In the genomic region with DNA sequence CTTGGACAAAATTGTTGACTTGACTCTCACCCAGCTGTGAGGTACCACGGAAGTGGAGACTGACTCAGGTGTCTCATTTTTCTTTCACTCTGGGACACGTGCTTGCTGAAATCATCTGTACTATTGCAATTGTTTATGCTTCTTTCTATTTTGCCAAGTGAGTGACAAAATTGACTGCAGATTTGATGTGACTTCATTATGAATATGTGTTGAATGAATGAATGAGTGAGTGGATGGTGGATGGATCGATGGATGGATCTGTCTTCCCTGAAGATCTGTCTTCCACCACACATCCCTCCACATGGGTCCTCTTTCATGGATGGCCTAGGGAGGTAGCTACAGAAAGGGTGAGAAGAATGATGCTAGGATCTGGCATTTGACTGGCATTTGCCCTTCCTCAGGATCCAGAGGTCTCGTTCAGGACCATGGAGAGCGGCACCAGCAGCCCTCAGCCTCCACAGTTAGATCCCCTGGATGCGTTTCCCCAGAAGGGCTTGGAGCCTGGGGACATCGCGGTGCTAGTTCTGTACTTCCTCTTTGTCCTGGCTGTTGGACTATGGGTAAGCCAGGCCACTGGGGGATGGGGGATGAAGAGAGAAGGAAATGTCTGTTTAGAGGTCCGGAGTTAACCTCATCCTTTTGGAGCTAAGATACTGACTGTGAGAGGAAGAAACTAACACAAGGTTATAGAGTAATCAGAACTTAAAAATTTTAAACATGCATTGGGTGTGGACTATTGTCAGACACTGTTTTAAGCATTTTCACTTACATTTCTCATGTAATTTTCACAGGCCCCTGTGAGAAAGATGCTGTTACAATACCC, we compare ENCODE assay signal across 1 cellular context.
TF ChIP-seq lines count a peak whose summit lies in the region.

No MANE protein-coding gene starts in this region.

TF ChIP-seq in HepG2, 621 proteins besides CTCF, POLR2A, EP300 and RAD21 (continued from another document and continues in another):
- TF ChIP-seq, protein P1, sequence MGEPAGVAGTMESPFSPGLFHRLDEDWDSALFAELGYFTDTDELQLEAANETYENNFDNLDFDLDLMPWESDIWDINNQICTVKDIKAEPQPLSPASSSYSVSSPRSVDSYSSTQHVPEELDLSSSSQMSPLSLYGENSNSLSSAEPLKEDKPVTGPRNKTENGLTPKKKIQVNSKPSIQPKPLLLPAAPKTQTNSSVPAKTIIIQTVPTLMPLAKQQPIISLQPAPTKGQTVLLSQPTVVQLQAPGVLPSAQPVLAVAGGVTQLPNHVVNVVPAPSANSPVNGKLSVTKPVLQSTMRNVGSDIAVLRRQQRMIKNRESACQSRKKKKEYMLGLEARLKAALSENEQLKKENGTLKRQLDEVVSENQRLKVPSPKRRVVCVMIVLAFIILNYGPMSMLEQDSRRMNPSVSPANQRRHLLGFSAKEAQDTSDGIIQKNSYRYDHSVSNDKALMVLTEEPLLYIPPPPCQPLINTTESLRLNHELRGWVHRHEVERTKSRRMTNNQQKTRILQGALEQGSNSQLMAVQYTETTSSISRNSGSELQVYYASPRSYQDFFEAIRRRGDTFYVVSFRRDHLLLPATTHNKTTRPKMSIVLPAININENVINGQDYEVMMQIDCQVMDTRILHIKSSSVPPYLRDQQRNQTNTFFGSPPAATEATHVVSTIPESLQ (CRISPR knock-in tag; conservative IDR thresholded peaks at IDR 0.05), result peak; percentile 99
- TF ChIP-seq, protein P2, sequence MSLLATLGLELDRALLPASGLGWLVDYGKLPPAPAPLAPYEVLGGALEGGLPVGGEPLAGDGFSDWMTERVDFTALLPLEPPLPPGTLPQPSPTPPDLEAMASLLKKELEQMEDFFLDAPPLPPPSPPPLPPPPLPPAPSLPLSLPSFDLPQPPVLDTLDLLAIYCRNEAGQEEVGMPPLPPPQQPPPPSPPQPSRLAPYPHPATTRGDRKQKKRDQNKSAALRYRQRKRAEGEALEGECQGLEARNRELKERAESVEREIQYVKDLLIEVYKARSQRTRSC (CRISPR knock-in tag; IDR thresholded peaks at IDR 0.05; ENCODE audit: low read depth), result peak; percentile 96
- TF ChIP-seq HNRNPK (IDR thresholded peaks at IDR 0.05; ENCODE audit: low read depth, low read length, poor library complexity, severe bottlenecking) (no peak), SIN3B (IDR thresholded peaks at IDR 0.05; ENCODE audit: low read length) (no peak), KDM6A (CRISPR knock-in tag; IDR thresholded peaks at IDR 0.05; ENCODE audit: low read depth) (peak; percentile 52; the same call in 1 of the 2 replicates), PHF20 (CRISPR knock-in tag; IDR thresholded peaks at IDR 0.05) (peak; percentile 67; the same call in 1 of the 2 replicates), ZNF572 (CRISPR knock-in tag; IDR thresholded peaks at IDR 0.05) (no peak), ZNF75D (CRISPR knock-in tag; IDR thresholded peaks at IDR 0.05; ENCODE audit: borderline replicate concordance) (no peak), ZNF446 (CRISPR knock-in tag; IDR thresholded peaks at IDR 0.05) (0 out of 2 replicates have a peak, but pooled peaks have one; percentile 58), ZNF556 (CRISPR knock-in tag; IDR thresholded peaks at IDR 0.05; ENCODE audit: borderline replicate concordance) (0 out of 2 replicates have a peak, but pooled peaks have one; percentile 75), REPIN1 (CRISPR knock-in tag; IDR thresholded peaks at IDR 0.05; ENCODE audit: borderline replicate concordance, low read depth) (peak; percentile 54; the same call in 1 of the 2 replicates), MTF2 (CRISPR knock-in tag; IDR thresholded peaks at IDR 0.05; ENCODE audit: borderline replicate concordance) (no peak), ZNF335 (CRISPR knock-in tag; IDR thresholded peaks at IDR 0.05) (peak; percentile 95), RFX1 (IDR thresholded peaks at IDR 0.05) (no peak), ZKSCAN8 (CRISPR knock-in tag; IDR thresholded peaks at IDR 0.05; ENCODE audit: borderline replicate concordance) (peak; percentile 33; the same call in 1 of the 2 replicates), ZNF552 (CRISPR knock-in tag; IDR thresholded peaks at IDR 0.05; ENCODE audit: borderline replicate concordance) (peak; percentile 66; the same call in 1 of the 2 replicates), BRD4 (CRISPR knock-in tag; IDR thresholded peaks at IDR 0.05) (no peak), DNMT3B (CRISPR knock-in tag; conservative IDR thresholded peaks at IDR 0.05) (peak; percentile 99), ZNF615 (CRISPR knock-in tag; IDR thresholded peaks at IDR 0.05; ENCODE audit: borderline replicate concordance) (no peak; the same call in 1 of the 2 replicates), STAT5B (CRISPR knock-in tag; IDR thresholded peaks at IDR 0.05) (peak; percentile 96), SMC3 (IDR thresholded peaks at IDR 0.05; ENCODE audit: low read length) (peak; percentile 4; the same call in 1 of the 2 replicates), ZNF614 (CRISPR knock-in tag; IDR thresholded peaks at IDR 0.05; ENCODE audit: borderline replicate concordance) (peak; percentile 82; the same call in 1 of the 2 replicates), ZNF670 (CRISPR knock-in tag; IDR thresholded peaks at IDR 0.05; ENCODE audit: borderline replicate concordance) (peak; percentile 71; the same call in 1 of the 2 replicates), ZNF138 (CRISPR knock-in tag; IDR thresholded peaks at IDR 0.05; ENCODE audit: low read depth) (peak; percentile 97), ARID2 (CRISPR knock-in tag; IDR thresholded peaks at IDR 0.05; ENCODE audit: borderline replicate concordance) (peak; percentile 80; the same call in 1 of the 2 replicates), TBX2 (CRISPR knock-in tag; IDR thresholded peaks at IDR 0.05; ENCODE audit: borderline replicate concordance) (peak; percentile 66; the same call in 1 of the 2 replicates), KDM4B (CRISPR knock-in tag; IDR thresholded peaks at IDR 0.05) (peak; percentile 99), ZNF367 (CRISPR knock-in tag; IDR thresholded peaks at IDR 0.05; ENCODE audit: borderline replicate concordance) (peak; percentile 68; the same call in 1 of the 2 replicates), KDM2A (CRISPR knock-in tag; IDR thresholded peaks at IDR 0.05; ENCODE audit: borderline replicate concordance, low read depth) (peak; percentile 86), BORCS8-MEF2B (CRISPR knock-in tag; IDR thresholded peaks at IDR 0.05) (peak; percentile 99), IKZF4 (CRISPR knock-in tag; IDR thresholded peaks at IDR 0.05; ENCODE audit: borderline replicate concordance, low read depth, not compliant biosample characterization) (peak; percentile 95), ZSCAN25 (CRISPR knock-in tag; IDR thresholded peaks at IDR 0.05) (peak; percentile 81; the same call in 1 of the 2 replicates), ZSCAN31 (CRISPR knock-in tag; IDR thresholded peaks at IDR 0.05; ENCODE audit: low read depth) (peak; percentile 77; the same call in 1 of the 2 replicates), ZNF331 (CRISPR knock-in tag; IDR thresholded peaks at IDR 0.05) (peak; percentile 96), ISX (CRISPR knock-in tag; conservative IDR thresholded peaks at IDR 0.05) (peak; percentile 91; the same call in 1 of the 2 replicates), GTF3A (CRISPR knock-in tag; conservative IDR thresholded peaks at IDR 0.05) (no peak)
- TF ChIP-seq, protein P3, sequence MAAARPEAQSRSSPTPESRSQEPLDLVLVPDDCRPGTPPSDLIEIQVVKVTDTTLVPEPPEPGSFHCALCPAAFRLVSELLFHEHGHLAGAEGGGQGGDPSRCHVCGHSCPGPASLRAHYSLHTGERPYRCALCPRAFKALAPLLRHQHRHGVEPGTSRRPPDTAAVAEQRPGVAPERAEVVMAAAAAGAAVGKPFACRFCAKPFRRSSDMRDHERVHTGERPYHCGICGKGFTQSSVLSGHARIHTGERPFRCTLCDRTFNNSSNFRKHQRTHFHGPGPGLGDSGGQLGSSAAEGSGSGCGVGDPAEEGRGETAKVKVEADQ (CRISPR knock-in tag; IDR thresholded peaks at IDR 0.05; ENCODE audit: borderline replicate concordance), result peak; percentile 78; the same call in 1 of the 2 replicates
- TF ChIP-seq, protein P4, sequence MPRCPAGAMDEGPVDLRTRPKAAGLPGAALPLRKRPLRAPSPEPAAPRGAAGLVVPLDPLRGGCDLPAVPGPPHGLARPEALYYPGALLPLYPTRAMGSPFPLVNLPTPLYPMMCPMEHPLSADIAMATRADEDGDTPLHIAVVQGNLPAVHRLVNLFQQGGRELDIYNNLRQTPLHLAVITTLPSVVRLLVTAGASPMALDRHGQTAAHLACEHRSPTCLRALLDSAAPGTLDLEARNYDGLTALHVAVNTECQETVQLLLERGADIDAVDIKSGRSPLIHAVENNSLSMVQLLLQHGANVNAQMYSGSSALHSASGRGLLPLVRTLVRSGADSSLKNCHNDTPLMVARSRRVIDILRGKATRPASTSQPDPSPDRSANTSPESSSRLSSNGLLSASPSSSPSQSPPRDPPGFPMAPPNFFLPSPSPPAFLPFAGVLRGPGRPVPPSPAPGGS (CRISPR knock-in tag; IDR thresholded peaks at IDR 0.05), result peak; percentile 51; the same call in 1 of the 2 replicates
- TF ChIP-seq, protein P5, sequence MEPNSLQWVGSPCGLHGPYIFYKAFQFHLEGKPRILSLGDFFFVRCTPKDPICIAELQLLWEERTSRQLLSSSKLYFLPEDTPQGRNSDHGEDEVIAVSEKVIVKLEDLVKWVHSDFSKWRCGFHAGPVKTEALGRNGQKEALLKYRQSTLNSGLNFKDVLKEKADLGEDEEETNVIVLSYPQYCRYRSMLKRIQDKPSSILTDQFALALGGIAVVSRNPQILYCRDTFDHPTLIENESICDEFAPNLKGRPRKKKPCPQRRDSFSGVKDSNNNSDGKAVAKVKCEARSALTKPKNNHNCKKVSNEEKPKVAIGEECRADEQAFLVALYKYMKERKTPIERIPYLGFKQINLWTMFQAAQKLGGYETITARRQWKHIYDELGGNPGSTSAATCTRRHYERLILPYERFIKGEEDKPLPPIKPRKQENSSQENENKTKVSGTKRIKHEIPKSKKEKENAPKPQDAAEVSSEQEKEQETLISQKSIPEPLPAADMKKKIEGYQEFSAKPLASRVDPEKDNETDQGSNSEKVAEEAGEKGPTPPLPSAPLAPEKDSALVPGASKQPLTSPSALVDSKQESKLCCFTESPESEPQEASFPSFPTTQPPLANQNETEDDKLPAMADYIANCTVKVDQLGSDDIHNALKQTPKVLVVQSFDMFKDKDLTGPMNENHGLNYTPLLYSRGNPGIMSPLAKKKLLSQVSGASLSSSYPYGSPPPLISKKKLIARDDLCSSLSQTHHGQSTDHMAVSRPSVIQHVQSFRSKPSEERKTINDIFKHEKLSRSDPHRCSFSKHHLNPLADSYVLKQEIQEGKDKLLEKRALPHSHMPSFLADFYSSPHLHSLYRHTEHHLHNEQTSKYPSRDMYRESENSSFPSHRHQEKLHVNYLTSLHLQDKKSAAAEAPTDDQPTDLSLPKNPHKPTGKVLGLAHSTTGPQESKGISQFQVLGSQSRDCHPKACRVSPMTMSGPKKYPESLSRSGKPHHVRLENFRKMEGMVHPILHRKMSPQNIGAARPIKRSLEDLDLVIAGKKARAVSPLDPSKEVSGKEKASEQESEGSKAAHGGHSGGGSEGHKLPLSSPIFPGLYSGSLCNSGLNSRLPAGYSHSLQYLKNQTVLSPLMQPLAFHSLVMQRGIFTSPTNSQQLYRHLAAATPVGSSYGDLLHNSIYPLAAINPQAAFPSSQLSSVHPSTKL (CRISPR knock-in tag; IDR thresholded peaks at IDR 0.05), result peak; percentile 81
- TF ChIP-seq, protein P6, sequence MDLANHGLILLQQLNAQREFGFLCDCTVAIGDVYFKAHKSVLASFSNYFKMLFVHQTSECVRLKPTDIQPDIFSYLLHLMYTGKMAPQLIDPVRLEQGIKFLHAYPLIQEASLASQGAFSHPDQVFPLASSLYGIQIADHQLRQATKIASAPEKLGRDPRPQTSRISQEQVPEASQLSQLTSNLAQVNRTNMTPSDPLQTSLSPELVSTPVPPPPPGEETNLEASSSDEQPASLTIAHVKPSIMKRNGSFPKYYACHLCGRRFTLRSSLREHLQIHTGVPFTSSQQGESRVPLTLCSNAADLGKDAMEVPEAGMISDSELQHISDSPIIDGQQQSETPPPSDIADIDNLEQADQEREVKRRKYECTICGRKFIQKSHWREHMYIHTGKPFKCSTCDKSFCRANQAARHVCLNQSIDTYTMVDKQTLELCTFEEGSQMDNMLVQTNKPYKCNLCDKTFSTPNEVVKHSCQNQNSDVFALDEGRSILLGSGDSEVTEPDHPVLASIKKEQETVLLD (CRISPR knock-in tag; IDR thresholded peaks at IDR 0.05; ENCODE audit: low read depth), result peak; percentile 59
- TF ChIP-seq, protein P7, sequence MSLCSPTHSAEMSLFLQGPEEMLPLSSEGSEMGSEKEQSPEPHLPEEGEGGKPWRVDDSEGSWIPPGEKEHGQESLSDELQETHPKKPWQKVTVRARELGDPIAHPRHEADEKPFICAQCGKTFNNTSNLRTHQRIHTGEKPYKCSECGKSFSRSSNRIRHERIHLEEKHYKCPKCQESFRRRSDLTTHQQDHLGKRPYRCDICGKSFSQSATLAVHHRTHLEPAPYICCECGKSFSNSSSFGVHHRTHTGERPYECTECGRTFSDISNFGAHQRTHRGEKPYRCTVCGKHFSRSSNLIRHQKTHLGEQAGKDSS (CRISPR knock-in tag; IDR thresholded peaks at IDR 0.05; ENCODE audit: borderline replicate concordance, low read depth), result peak; percentile 93
- TF ChIP-seq, protein P8, sequence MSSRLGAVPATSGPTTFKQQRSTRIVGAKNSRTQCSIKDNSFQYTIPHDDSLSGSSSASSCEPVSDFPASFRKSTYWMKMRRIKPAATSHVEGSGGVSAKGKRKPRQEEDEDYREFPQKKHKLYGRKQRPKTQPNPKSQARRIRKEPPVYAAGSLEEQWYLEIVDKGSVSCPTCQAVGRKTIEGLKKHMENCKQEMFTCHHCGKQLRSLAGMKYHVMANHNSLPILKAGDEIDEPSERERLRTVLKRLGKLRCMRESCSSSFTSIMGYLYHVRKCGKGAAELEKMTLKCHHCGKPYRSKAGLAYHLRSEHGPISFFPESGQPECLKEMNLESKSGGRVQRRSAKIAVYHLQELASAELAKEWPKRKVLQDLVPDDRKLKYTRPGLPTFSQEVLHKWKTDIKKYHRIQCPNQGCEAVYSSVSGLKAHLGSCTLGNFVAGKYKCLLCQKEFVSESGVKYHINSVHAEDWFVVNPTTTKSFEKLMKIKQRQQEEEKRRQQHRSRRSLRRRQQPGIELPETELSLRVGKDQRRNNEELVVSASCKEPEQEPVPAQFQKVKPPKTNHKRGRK (CRISPR knock-in tag; IDR thresholded peaks at IDR 0.05), result peak; percentile 86; the same call in 1 of the 2 replicates
- TF ChIP-seq, protein P9, sequence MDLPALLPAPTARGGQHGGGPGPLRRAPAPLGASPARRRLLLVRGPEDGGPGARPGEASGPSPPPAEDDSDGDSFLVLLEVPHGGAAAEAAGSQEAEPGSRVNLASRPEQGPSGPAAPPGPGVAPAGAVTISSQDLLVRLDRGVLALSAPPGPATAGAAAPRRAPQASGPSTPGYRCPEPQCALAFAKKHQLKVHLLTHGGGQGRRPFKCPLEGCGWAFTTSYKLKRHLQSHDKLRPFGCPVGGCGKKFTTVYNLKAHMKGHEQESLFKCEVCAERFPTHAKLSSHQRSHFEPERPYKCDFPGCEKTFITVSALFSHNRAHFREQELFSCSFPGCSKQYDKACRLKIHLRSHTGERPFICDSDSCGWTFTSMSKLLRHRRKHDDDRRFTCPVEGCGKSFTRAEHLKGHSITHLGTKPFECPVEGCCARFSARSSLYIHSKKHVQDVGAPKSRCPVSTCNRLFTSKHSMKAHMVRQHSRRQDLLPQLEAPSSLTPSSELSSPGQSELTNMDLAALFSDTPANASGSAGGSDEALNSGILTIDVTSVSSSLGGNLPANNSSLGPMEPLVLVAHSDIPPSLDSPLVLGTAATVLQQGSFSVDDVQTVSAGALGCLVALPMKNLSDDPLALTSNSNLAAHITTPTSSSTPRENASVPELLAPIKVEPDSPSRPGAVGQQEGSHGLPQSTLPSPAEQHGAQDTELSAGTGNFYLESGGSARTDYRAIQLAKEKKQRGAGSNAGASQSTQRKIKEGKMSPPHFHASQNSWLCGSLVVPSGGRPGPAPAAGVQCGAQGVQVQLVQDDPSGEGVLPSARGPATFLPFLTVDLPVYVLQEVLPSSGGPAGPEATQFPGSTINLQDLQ (CRISPR knock-in tag; IDR thresholded peaks at IDR 0.05), result peak; percentile 91; the same call in 1 of the 2 replicates
